In genomic region chr3:27659279-27660021, GRCh38 we compare ENCODE assay signal across 8 cellular contexts.
DNase-seq lines count a peak whose midpoint lies in the region; ATAC-seq, FAIRE-seq and TF ChIP-seq lines count a peak whose summit lies in the region.

No MANE protein-coding gene starts in this region.

- peak; percentile 88 for TF ChIP-seq CTCF in OCI-LY7 (conservative IDR thresholded peaks at IDR 0.05; ENCODE audit: low read length)

- H3K4me1 ChIP-seq in OCI-LY7 (ENCODE audit: insufficient read depth, low read length, poor library complexity, severe bottlenecking), result no peaks in the 10 kb centered on the region
- H3K4me1 ChIP-seq in small intestine (ENCODE audit: control insufficient read depth in 2 of 2, insufficient read depth in 1 of 2, low read depth in 1 of 2, low read length in 1 of 2), result peaks cover 0 to 2% of the 10 kb centered on the region in 2 donors

- H3K27me3 ChIP-seq in small intestine (ENCODE audit: control insufficient read depth in 2 of 2, insufficient read depth in 2 of 2, low read length in 2 of 2), result no peaks in the 10 kb centered on the region

- no peaks in the 10 kb centered on the region for H3K79me2 ChIP-seq in OCI-LY7 (ENCODE audit: insufficient read depth, low read depth, low read length)

- H3K9me2 ChIP-seq in OCI-LY7 (ENCODE audit: insufficient read depth, low read length), result no peaks in the 10 kb centered on the region

- 0 out of 2 replicates have a peak overlapping the region, but pooled peaks have one; percentile 38 for H2AFZ ChIP-seq in OCI-LY7 (ENCODE audit: low read length)

- H3K9me3 ChIP-seq in OCI-LY7 (ENCODE audit: low read length) (no peaks in the 10 kb centered on the region), small intestine (ENCODE audit: control insufficient read depth, low read depth) (no peaks in the 10 kb centered on the region)

- no peaks in the 10 kb centered on the region for H4K20me1 ChIP-seq in OCI-LY7 (ENCODE audit: insufficient read depth, low read length)

- BruUV-seq in OCI-LY7 (replicated peaks; lab: Mats Ljungman, UMichigan), result no TSS peak

- ATAC-seq in GM19035 (IDR thresholded peaks at IDR 0.05; ENCODE audit: unreplicated experiment), result peak; percentile 80
- peak; percentile 80 for ATAC-seq in HG03159 (IDR thresholded peaks at IDR 0.05; ENCODE audit: unreplicated experiment)
- peak; percentile 81 for ATAC-seq in Right ventricle myocardium superior (ENCODE audit: poor library complexity)

- peak; percentile 20 for DNase-seq in COLO668 (lab: John Stamatoyannopoulos, UW; ENCODE audit: unreplicated experiment)
- peak; percentile 44 for DNase-seq in OCI-LY7 (ENCODE audit: low spot score)
- DNase-seq in activated effector memory CD4-positive, alpha-beta T cell treated with Interleukin-2 at 50 U/mL for 16 hours, result peak; percentile 18
- DNase-seq in Right ventricle myocardium superior, result peak; percentile 76
- peak; percentile 58 for DNase-seq in small intestine
- DNase-seq in effector CD8-positive, alpha-beta T cell (lab: John Stamatoyannopoulos, UW), result no peak

- H3K4me3 ChIP-seq in OCI-LY7 (ENCODE audit: low read depth, low read length, poor library complexity, severe bottlenecking) (no peak overlapping the region), small intestine (ENCODE audit: low read depth in 1 of 2, low read length in 2 of 2) (no peak overlapping the region)

- CTCF ChIA-PET in OCI-LY7 (lab: Charles Lee; ENCODE audit: unreplicated experiment), result no interaction called here

- H3K36me3 ChIP-seq in OCI-LY7 (ENCODE audit: insufficient read depth, low read length) (no peaks in the 10 kb centered on the region), small intestine (ENCODE audit: control insufficient read depth in 2 of 2, insufficient read depth in 2 of 2, low read length in 2 of 2) (no peaks in the 10 kb centered on the region)

- WGBS in small intestine, 3 donors, result 53 to 60% (median 59%) methylated on average over 3 of the region's 3 CpGs

- POLR2A ChIA-PET in OCI-LY7 (lab: Charles Lee), result interaction anchor here (0.7 kb wide), 2 partner anchors 288 to 1787 kb away, joined by 3 read pairs; no protein-coding TSS in a partner anchor

- FAIRE-seq in small intestine (lab: Jason Lieb, UNC), result no peak

- intact Hi-C loops in OCI-LY7 (cut with micrococcal nuclease; ENCODE audit: unreplicated experiment) (loop anchor here (5.0 kb wide), 1 partner anchor 347 kb away; no protein-coding TSS in a partner anchor), Right ventricle myocardium superior (cut with DNase I) (no loop called here)

- no peak overlapping the region for H3K4me2 ChIP-seq in OCI-LY7 (ENCODE audit: low read length)

- H3K27ac ChIP-seq in OCI-LY7 (ENCODE audit: low read depth, low read length, poor library complexity, severe bottlenecking) (no peak overlapping the region), small intestine (ENCODE audit: low read depth in 1 of 2, low read length in 1 of 2) (no peak overlapping the region)
